Comparison of ENCODE assay signal across 1 cellular context in the genomic region with DNA sequence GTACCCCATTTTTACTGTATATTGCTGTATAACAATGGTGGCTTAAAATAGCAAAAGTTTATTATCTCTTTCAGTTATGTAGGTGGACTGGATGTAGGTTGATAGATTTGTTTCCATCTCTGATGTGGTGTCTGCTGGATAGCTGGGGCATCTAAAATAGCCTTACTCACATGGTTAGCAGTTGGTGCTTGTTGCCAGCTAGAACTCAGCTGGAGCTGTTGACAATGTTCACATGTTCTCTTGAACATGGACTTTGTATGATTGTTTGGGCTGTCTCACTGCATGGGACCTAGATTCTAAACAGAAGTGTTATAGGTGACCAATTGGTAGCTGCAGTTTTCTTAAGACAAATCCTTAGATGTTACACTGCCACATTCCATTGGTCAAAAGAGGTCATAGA.
TF ChIP-seq lines count a peak whose summit lies in the region.

No MANE protein-coding gene starts in this region.

TF ChIP-seq in liver, 16 proteins besides CTCF, POLR2A, EP300 and RAD21 (continued from another document):
- TF ChIP-seq, protein P1, sequence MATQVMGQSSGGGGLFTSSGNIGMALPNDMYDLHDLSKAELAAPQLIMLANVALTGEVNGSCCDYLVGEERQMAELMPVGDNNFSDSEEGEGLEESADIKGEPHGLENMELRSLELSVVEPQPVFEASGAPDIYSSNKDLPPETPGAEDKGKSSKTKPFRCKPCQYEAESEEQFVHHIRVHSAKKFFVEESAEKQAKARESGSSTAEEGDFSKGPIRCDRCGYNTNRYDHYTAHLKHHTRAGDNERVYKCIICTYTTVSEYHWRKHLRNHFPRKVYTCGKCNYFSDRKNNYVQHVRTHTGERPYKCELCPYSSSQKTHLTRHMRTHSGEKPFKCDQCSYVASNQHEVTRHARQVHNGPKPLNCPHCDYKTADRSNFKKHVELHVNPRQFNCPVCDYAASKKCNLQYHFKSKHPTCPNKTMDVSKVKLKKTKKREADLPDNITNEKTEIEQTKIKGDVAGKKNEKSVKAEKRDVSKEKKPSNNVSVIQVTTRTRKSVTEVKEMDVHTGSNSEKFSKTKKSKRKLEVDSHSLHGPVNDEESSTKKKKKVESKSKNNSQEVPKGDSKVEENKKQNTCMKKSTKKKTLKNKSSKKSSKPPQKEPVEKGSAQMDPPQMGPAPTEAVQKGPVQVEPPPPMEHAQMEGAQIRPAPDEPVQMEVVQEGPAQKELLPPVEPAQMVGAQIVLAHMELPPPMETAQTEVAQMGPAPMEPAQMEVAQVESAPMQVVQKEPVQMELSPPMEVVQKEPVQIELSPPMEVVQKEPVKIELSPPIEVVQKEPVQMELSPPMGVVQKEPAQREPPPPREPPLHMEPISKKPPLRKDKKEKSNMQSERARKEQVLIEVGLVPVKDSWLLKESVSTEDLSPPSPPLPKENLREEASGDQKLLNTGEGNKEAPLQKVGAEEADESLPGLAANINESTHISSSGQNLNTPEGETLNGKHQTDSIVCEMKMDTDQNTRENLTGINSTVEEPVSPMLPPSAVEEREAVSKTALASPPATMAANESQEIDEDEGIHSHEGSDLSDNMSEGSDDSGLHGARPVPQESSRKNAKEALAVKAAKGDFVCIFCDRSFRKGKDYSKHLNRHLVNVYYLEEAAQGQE (IDR thresholded peaks at IDR 0.05), result peak; percentile 19
- TF ChIP-seq, protein P2, sequence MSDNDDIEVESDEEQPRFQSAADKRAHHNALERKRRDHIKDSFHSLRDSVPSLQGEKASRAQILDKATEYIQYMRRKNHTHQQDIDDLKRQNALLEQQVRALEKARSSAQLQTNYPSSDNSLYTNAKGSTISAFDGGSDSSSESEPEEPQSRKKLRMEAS (IDR thresholded peaks at IDR 0.05), result no peak
- no peak for TF ChIP-seq YY1 (IDR thresholded peaks at IDR 0.05)
- TF ChIP-seq, protein P3, sequence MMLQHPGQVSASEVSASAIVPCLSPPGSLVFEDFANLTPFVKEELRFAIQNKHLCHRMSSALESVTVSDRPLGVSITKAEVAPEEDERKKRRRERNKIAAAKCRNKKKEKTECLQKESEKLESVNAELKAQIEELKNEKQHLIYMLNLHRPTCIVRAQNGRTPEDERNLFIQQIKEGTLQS (IDR thresholded peaks at IDR 0.05), result no peak
- TF ChIP-seq HNF4A (conservative IDR thresholded peaks at IDR 0.05), result peak in 1 of 2 donors; percentile 42
- no peak for TF ChIP-seq JUND (IDR thresholded peaks at IDR 0.05)
- no peak for TF ChIP-seq EGR1 (IDR thresholded peaks at IDR 0.05; ENCODE audit: low read depth in 2 of 2)
TF ChIP-seq in liver: peak in this region for 3.
